Comparison of ENCODE assay signal across 11 cellular contexts in genomic region chrX:13088155-13088485, GRCh38. TPM values are rescaled to one million over a fixed set of nuclear protein-coding genes. Genes with fewer than 3 reads are reported as not detected.
DNase-seq lines count a peak whose midpoint lies in the region; ATAC-seq, FAIRE-seq and TF ChIP-seq lines count a peak whose summit lies in the region.
"Had no signal": no experiment of that assay in that cellular context is flagged by ENCODE, and none has a peak within 500 bp of the region (broad histone marks: within the 10 kb centered on the region; RNA-seq: fewer than 3 reads in every experiment).

No MANE protein-coding gene starts in this region.

- H3K36me3 ChIP-seq in small intestine (ENCODE audit: control insufficient read depth in 2 of 2, insufficient read depth in 2 of 2, low read length in 2 of 2): no peaks in the 10 kb centered on the region

- H3K4me3 ChIP-seq in small intestine (ENCODE audit: low read depth in 1 of 2, low read length in 2 of 2): no peak overlapping the region

- WGBS in small intestine, 3 donors: 72 to 79% (median 77%) methylated on average over 4 to 5 of the region's 5 CpGs

- no peak for FAIRE-seq in small intestine (lab: Jason Lieb, UNC)

- H3K4me1 Mint-ChIP-seq in activated CD4-positive, alpha-beta T cell treated with anti-CD3 and anti-CD28 coated beads for 36 hours: peaks cover 88% of the 10 kb centered on the region
- H3K4me1 Mint-ChIP-seq in activated naive CD4-positive, alpha-beta T cell treated with anti-CD3 and anti-CD28 coated beads, Interleukin-2, amount 50 U/mL, for 24 hours: peaks cover 92% of the 10 kb centered on the region
- H3K4me1 Mint-ChIP-seq in type B pancreatic cell (ENCODE audit: unreplicated experiment): no peaks in the 10 kb centered on the region

- H3K27ac Mint-ChIP-seq in activated CD4-positive, alpha-beta T cell treated with anti-CD3 and anti-CD28 coated beads for 36 hours: peak overlapping the region; percentile 92
- peak overlapping the region; percentile 99 for H3K27ac Mint-ChIP-seq in activated naive CD4-positive, alpha-beta T cell treated with anti-CD3 and anti-CD28 coated beads, Interleukin-2, amount 50 U/mL, for 24 hours
- H3K27ac Mint-ChIP-seq in type B pancreatic cell: no peak overlapping the region

- H3K4me3 Mint-ChIP-seq in activated CD4-positive, alpha-beta T cell treated with anti-CD3 and anti-CD28 coated beads for 36 hours: peak overlapping the region; percentile 69
- peak overlapping the region; percentile 86 for H3K4me3 Mint-ChIP-seq in activated naive CD4-positive, alpha-beta T cell treated with anti-CD3 and anti-CD28 coated beads, Interleukin-2, amount 50 U/mL, for 24 hours
- no peak overlapping the region for H3K4me3 Mint-ChIP-seq in type B pancreatic cell

- DNase-seq in activated CD4-positive, alpha-beta T cell treated with anti-CD3 and anti-CD28 coated beads for 36 hours: peak; percentile 33
- no peak for DNase-seq in activated CD4-positive, alpha-beta T cell treated with anti-CD3 and anti-CD28 coated beads, Interleukin-2, amount 50 U/mL, for 1 hour
- DNase-seq in Kasumi-1 (lab: John Stamatoyannopoulos, UW): peak; percentile 63 to 68
- DNase-seq in small intestine: no peak
- no peak for DNase-seq in CD1c-positive myeloid dendritic cell (ENCODE audit: extremely low spot score)
- no peak for DNase-seq in NCI-H2171 treated with DMSO at 0.1 percent for 48 hours (lab: John Stamatoyannopoulos, UW)
- no peak for DNase-seq in type B pancreatic cell (ENCODE audit: extremely low spot score, unreplicated experiment)
- DNase-seq: 8988T, NCI-H1417 had no signal

- intact Hi-C loops in activated CD4-positive, alpha-beta T cell treated with anti-CD3 and anti-CD28 coated beads for 36 hours (cut with DNase I, micrococcal nuclease): no loop called here

- ATAC-seq in activated CD4-positive, alpha-beta T cell treated with anti-CD3 and anti-CD28 coated beads for 36 hours: peak; percentile 3

- no peaks in the 10 kb centered on the region for H3K9me3 Mint-ChIP-seq in activated CD4-positive, alpha-beta T cell treated with anti-CD3 and anti-CD28 coated beads for 36 hours (ENCODE audit: low read depth)
- H3K9me3 Mint-ChIP-seq in activated naive CD4-positive, alpha-beta T cell treated with anti-CD3 and anti-CD28 coated beads, Interleukin-2, amount 50 U/mL, for 24 hours: no peaks in the 10 kb centered on the region
- H3K9me3 Mint-ChIP-seq in type B pancreatic cell: peaks cover 13% of the 10 kb centered on the region

- TF ChIP-seq CTCF in type B pancreatic cell (conservative IDR thresholded peaks at IDR 0.05): no peak

- no peaks in the 10 kb centered on the region for H3K9me3 ChIP-seq in small intestine (ENCODE audit: control insufficient read depth, low read depth)

- POLR2A ChIA-PET in activated CD4-positive, alpha-beta T cell treated with anti-CD3 and anti-CD28 coated beads for 36 hours (lab: Charles Lee): interaction anchor here (1.0 to 2.8 kb wide), 6 partner anchors 12 to 138 kb away, joined by 3 to 19 read pairs (median 3); no protein-coding TSS in a partner anchor

- H3K27ac ChIP-seq in small intestine (ENCODE audit: low read depth in 1 of 2, low read length in 1 of 2): peak overlapping the region; percentile 43 to 92

- peaks cover 0 to 4% of the 10 kb centered on the region in 2 donors for H3K4me1 ChIP-seq in small intestine (ENCODE audit: control insufficient read depth in 2 of 2, insufficient read depth in 1 of 2, low read depth in 1 of 2, low read length in 1 of 2)

- H3K27me3 Mint-ChIP-seq in activated CD4-positive, alpha-beta T cell treated with anti-CD3 and anti-CD28 coated beads for 36 hours: no peaks in the 10 kb centered on the region
- no peaks in the 10 kb centered on the region for H3K27me3 Mint-ChIP-seq in activated naive CD4-positive, alpha-beta T cell treated with anti-CD3 and anti-CD28 coated beads, Interleukin-2, amount 50 U/mL, for 24 hours
- H3K27me3 Mint-ChIP-seq in type B pancreatic cell: no peaks in the 10 kb centered on the region

- peaks cover 4% of the 10 kb centered on the region for H3K36me3 Mint-ChIP-seq in activated CD4-positive, alpha-beta T cell treated with anti-CD3 and anti-CD28 coated beads for 36 hours (ENCODE audit: low read depth)
- H3K36me3 Mint-ChIP-seq in activated naive CD4-positive, alpha-beta T cell treated with anti-CD3 and anti-CD28 coated beads, Interleukin-2, amount 50 U/mL, for 24 hours: no peaks in the 10 kb centered on the region
- no peaks in the 10 kb centered on the region for H3K36me3 Mint-ChIP-seq in type B pancreatic cell

- H3K27me3 ChIP-seq in small intestine (ENCODE audit: control insufficient read depth in 2 of 2, insufficient read depth in 2 of 2, low read length in 2 of 2): no peaks in the 10 kb centered on the region

- CTCF ChIA-PET in activated CD4-positive, alpha-beta T cell treated with anti-CD3 and anti-CD28 coated beads for 36 hours (lab: Charles Lee): interaction anchor here (0.9 to 3.6 kb wide), 7 partner anchors 9 to 400 kb away, joined by 3 to 18 read pairs (median 4); no protein-coding TSS in a partner anchor

RNA-seq across cellular contexts. Expression of gene FAM9C, which starts 43.7 kb away (rescaled TPM):
- total RNA-seq in activated CD4-positive, alpha-beta T cell treated with anti-CD3 and anti-CD28 coated beads for 36 hours: not detected
- polyA plus RNA-seq in small intestine: not detected
- 0.67 TPM in 1 of 2 replicates, not detected in the other for total RNA-seq in type B pancreatic cell (ENCODE audit: low replicate concordance)
- total RNA-seq: H4 had no signal

Comparison
In these comparisons a context has a peak if more than half of its experiments do, and no peak if none do; other contexts are left out.
1. DNase-seq: peak in activated CD4-positive, alpha-beta T cell treated with anti-CD3 and anti-CD28 coated beads for 36 hours (single experiment) and Kasumi-1 (2 of 2); none in activated CD4-positive, alpha-beta T cell treated with anti-CD3 and anti-CD28 coated beads, Interleukin-2, amount 50 U/mL, for 1 hour (single experiment), small intestine (single experiment), CD1c-positive myeloid dendritic cell (single experiment), NCI-H2171 treated with DMSO at 0.1 percent for 48 hours (single experiment) and type B pancreatic cell (single experiment).